18 cellular contexts compared by ENCODE assay signal in the genomic region with DNA sequence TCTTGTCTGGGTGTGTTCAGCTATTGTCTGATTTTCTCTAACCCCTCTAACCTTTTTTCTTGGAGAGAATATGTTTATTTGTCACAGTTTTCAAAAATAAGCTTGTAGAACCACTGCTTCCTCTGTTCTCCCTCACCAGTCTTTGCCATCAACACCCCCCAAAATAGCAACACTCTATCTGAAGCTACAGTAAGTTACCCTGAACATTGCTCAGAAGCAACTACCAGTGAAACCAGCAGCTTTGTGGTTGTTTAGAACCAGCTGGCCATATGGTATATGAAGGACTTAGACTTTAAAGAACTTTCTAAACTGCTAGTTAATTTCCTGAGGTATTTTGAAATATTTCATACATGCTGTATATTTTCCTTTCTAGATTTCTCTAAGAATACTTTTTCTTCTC.
DNase-seq lines count a peak whose midpoint lies in the region; ATAC-seq and TF ChIP-seq lines count a peak whose summit lies in the region.
"Had no signal": no experiment of that assay in that cellular context is flagged by ENCODE, and none has a peak within 500 bp of the region (broad histone marks: within the 10 kb centered on the region; RNA-seq: fewer than 3 reads in every experiment).

No MANE protein-coding gene starts in this region.

- CTCF ChIA-PET in activated B cell treated with CpG ODN at 0.5 μM for 24 hours (lab: Charles Lee) = no interaction called here

- H3F3A ChIP-seq in smooth muscle cell (ENCODE audit: low read depth) = no peaks in the 10 kb centered on the region

- H3K4me3 Mint-ChIP-seq in activated B cell treated with CpG ODN at 0.5 μM for 24 hours = peak overlapping the region; percentile 35
- H3K4me3 Mint-ChIP-seq in effector memory CD8-positive, alpha-beta T cell = no peak overlapping the region
- H3K4me3 Mint-ChIP-seq: CD14-positive monocyte; CD4-positive, alpha-beta T cell; CD8-positive, alpha-beta memory T cell; HFFc6 had no signal

- TF ChIP-seq CTCF in activated B cell treated with CpG ODN at 0.5 μM for 24 hours (IDR thresholded peaks at IDR 0.05) (no peak), smooth muscle cell (IDR thresholded peaks at IDR 0.05; ENCODE audit: borderline replicate concordance, insufficient read depth, poor library complexity, severe bottlenecking) (no peak), ovary (IDR thresholded peaks at IDR 0.05) (no peak)

- peak overlapping the region; percentile 5; the same call in 1 of the 2 replicates for H3K4me2 ChIP-seq in BLaER1
- H3K4me2 ChIP-seq in Karpas-422 (ENCODE audit: low read depth, low read length, poor library complexity, severe bottlenecking) = no peak overlapping the region
- H3K4me2 ChIP-seq in smooth muscle cell = no peak overlapping the region

- no peaks in the 10 kb centered on the region for H3K9me3 Mint-ChIP-seq in activated B cell treated with CpG ODN at 0.5 μM for 24 hours
- H3K9me3 Mint-ChIP-seq in effector memory CD8-positive, alpha-beta T cell = peaks cover 0 to 12% of the 10 kb centered on the region in 2 donors

- no peaks in the 10 kb centered on the region for H3K27me3 ChIP-seq in BLaER1
- no peaks in the 10 kb centered on the region for H3K27me3 ChIP-seq in Karpas-422 (ENCODE audit: low read length)
- H3K27me3 ChIP-seq in smooth muscle cell (ENCODE audit: low read depth) = no peaks in the 10 kb centered on the region
- H3K27me3 ChIP-seq in ovary = no peaks in the 10 kb centered on the region
- H3K27me3 ChIP-seq: BLaER1 treated with 17β-estradiol and CSF1 and Interleukin-3, amounts not matched to agents 10 nM and 100 nM had no signal

- ATAC-seq in activated B cell treated with CpG ODN at 0.5 μM for 24 hours (ENCODE audit: low read depth) = no peak
- no peak for ATAC-seq in effector memory CD8-positive, alpha-beta T cell (replicated peaks)

- H3K9ac ChIP-seq in BLaER1 (no peak overlapping the region), Karpas-422 (ENCODE audit: low read length) (no peak overlapping the region), smooth muscle cell (ENCODE audit: low read depth) (no peak overlapping the region)
- H3K9ac ChIP-seq: BLaER1 treated with 17β-estradiol and CSF1 and Interleukin-3, amounts not matched to agents 10 nM and 100 nM had no signal

- H3K27ac ChIP-seq in BLaER1 (no peak overlapping the region), Karpas-422 (ENCODE audit: low read length) (peak overlapping the region; percentile 0; the same call in 1 of the 2 replicates), smooth muscle cell (ENCODE audit: low read depth) (no peak overlapping the region), ovary (no peak overlapping the region)
- H3K27ac ChIP-seq: BLaER1 treated with 17β-estradiol and CSF1 and Interleukin-3, amounts not matched to agents 10 nM and 100 nM had no signal

- H3K27me3 Mint-ChIP-seq in activated B cell treated with CpG ODN at 0.5 μM for 24 hours = no peaks in the 10 kb centered on the region
- H3K27me3 Mint-ChIP-seq in effector memory CD8-positive, alpha-beta T cell = no peaks in the 10 kb centered on the region
- H3K27me3 Mint-ChIP-seq: CD4-positive, alpha-beta T cell; CD8-positive, alpha-beta memory T cell had no signal

- H3K36me3 ChIP-seq in BLaER1 (no peaks in the 10 kb centered on the region), Karpas-422 (ENCODE audit: insufficient read depth, low read length) (0 out of 2 replicates have a peak, but pooled peaks cover 3% of the 10 kb centered on the region), smooth muscle cell (ENCODE audit: low read depth) (no peaks in the 10 kb centered on the region), ovary (no peaks in the 10 kb centered on the region)
- H3K36me3 ChIP-seq: BLaER1 treated with 17β-estradiol and CSF1 and Interleukin-3, amounts not matched to agents 10 nM and 100 nM; HAP-1 had no signal

- H3K9me2 ChIP-seq in Karpas-422 (replicated peaks; ENCODE audit: insufficient read depth, low read length) = no peaks in the 10 kb centered on the region

- no peak for DNase-seq in Karpas-422
- DNase-seq in activated B cell treated with CpG ODN at 0.5 μM for 24 hours = no peak
- no peak for DNase-seq in smooth muscle cell (lab: John Stamatoyannopoulos, UW; ENCODE audit: unreplicated experiment)
- no peak for DNase-seq in T-helper 9 cell
- DNase-seq in ovary = no peak
- no peak for DNase-seq in effector memory CD8-positive, alpha-beta T cell
- DNase-seq: CD4-positive, alpha-beta T cell; CD8-positive, alpha-beta memory T cell; DMS 273 treated with DMSO at 0.1 percent for 48 hours; DMS79; EL; GDM1; GOT3; HFFc6 had no signal

- TF ChIP-seq EP300 in ovary (IDR thresholded peaks at IDR 0.05) = no peak

- TF ChIP-seq POLR2A in ovary (IDR thresholded peaks at IDR 0.05) = no peak

- peak overlapping the region; percentile 86 for H3K27ac Mint-ChIP-seq in activated B cell treated with CpG ODN at 0.5 μM for 24 hours
- no peak overlapping the region for H3K27ac Mint-ChIP-seq in effector memory CD8-positive, alpha-beta T cell
- H3K27ac Mint-ChIP-seq: CD14-positive monocyte; CD4-positive, alpha-beta T cell; CD8-positive, alpha-beta memory T cell; HFFc6 had no signal

- H4K20me1 ChIP-seq in BLaER1 (no peaks in the 10 kb centered on the region), Karpas-422 (ENCODE audit: insufficient read depth, low read depth, low read length) (no peaks in the 10 kb centered on the region), smooth muscle cell (ENCODE audit: low read depth) (no peaks in the 10 kb centered on the region)
- H4K20me1 ChIP-seq: BLaER1 treated with 17β-estradiol and CSF1 and Interleukin-3, amounts not matched to agents 10 nM and 100 nM had no signal

- intact Hi-C loops in activated B cell treated with CpG ODN at 0.5 μM for 24 hours (cut with micrococcal nuclease) = no loop called here
- intact Hi-C loops in ovary (cut with DNase I) = no loop called here

- H3K79me2 ChIP-seq in Karpas-422 (ENCODE audit: low read length) (peaks cover 23% of the 10 kb centered on the region), smooth muscle cell (ENCODE audit: low read depth) (no peaks in the 10 kb centered on the region)

- 0 out of 2 replicates have a peak, but pooled peaks cover 6% of the 10 kb centered on the region for H3K4me1 ChIP-seq in BLaER1
- peaks cover 7% of the 10 kb centered on the region for H3K4me1 ChIP-seq in Karpas-422 (ENCODE audit: low read length)
- peaks cover 8% of the 10 kb centered on the region for H3K4me1 ChIP-seq in smooth muscle cell (ENCODE audit: low read depth)
- no peaks in the 10 kb centered on the region for H3K4me1 ChIP-seq in ovary (ENCODE audit: insufficient read depth)
- H3K4me1 ChIP-seq: HAP-1 had no signal

- H3K4me1 Mint-ChIP-seq in activated B cell treated with CpG ODN at 0.5 μM for 24 hours = peaks cover 23% of the 10 kb centered on the region
- no peaks in the 10 kb centered on the region for H3K4me1 Mint-ChIP-seq in effector memory CD8-positive, alpha-beta T cell (ENCODE audit: low read depth in 2 of 2)
- H3K4me1 Mint-ChIP-seq: CD14-positive monocyte; CD8-positive, alpha-beta memory T cell had no signal

- no peak overlapping the region for H3K4me3 ChIP-seq in BLaER1
- H3K4me3 ChIP-seq in Karpas-422 (ENCODE audit: low read length) = no peak overlapping the region
- H3K4me3 ChIP-seq in smooth muscle cell = no peak overlapping the region
- no peak overlapping the region for H3K4me3 ChIP-seq in ovary
- H3K4me3 ChIP-seq: BLaER1 treated with 17β-estradiol and CSF1 and Interleukin-3, amounts not matched to agents 10 nM and 100 nM; HAP-1 had no signal

- POLR2A ChIA-PET in activated B cell treated with CpG ODN at 0.5 μM for 24 hours (lab: Charles Lee) = no interaction called here

- peaks cover 12% of the 10 kb centered on the region for H3K36me3 Mint-ChIP-seq in activated B cell treated with CpG ODN at 0.5 μM for 24 hours (ENCODE audit: low read depth)
- H3K36me3 Mint-ChIP-seq in effector memory CD8-positive, alpha-beta T cell (ENCODE audit: insufficient read depth) = no peaks in the 10 kb centered on the region
- H3K36me3 Mint-ChIP-seq: CD14-positive monocyte; CD8-positive, alpha-beta memory T cell had no signal

- no peak overlapping the region for H2AFZ ChIP-seq in Karpas-422 (ENCODE audit: low read length)
- peak overlapping the region; percentile 80 for H2AFZ ChIP-seq in smooth muscle cell (ENCODE audit: low read depth)

- no peaks in the 10 kb centered on the region for H3K9me3 ChIP-seq in BLaER1
- no peaks in the 10 kb centered on the region for H3K9me3 ChIP-seq in Karpas-422 (ENCODE audit: low read length)
- H3K9me3 ChIP-seq in smooth muscle cell (replicated peaks; ENCODE audit: low read depth) = no peaks in the 10 kb centered on the region
- H3K9me3 ChIP-seq in ovary = no peaks in the 10 kb centered on the region
- H3K9me3 ChIP-seq: BLaER1 treated with 17β-estradiol and CSF1 and Interleukin-3, amounts not matched to agents 10 nM and 100 nM; HAP-1 had no signal
